ENCODE assay signal across 8 cellular contexts in the genomic region with DNA sequence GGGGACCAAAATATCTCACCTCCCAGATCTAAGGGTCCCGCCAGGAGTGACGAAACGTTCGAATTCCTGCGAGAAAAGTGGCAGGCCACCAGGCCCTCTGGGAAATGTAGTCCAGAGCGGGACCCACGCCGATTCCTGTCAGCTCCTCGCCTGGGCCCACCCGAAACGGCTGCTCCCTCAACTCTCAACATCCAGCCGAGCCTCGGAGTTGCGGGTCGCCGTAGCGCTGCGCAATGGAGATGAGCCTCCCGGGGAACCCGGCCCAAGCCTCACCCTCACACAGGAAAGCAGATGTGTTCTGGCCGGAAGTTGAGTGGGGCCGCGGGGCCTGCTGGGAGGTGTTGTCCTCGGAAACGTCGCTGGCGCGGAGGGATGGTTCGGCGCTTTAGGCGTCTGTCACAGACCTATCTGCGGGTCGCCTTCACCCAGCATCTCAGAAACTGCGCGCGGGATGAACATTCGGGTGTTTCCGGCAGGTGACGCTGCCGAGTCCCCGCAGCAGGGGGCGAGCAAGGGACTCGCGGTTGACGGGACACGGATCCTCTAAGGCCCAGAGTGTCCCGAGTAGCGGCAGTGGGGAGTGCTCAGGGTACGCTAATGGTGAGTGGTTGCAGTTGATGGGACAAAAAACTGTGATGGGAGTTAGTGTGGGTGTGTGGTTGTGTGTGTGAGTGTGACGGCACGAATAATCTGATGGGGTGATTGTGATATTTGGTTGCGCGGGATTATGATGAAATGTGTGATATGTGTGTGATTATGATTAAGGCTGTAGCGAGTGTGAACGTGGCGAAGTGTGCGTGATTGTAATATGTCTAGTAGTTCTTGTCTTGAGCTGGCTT. TPM values are rescaled to one million over a fixed set of nuclear protein-coding genes. Genes with fewer than 3 reads are reported as not detected.
DNase-seq lines count a peak whose midpoint lies in the region; ATAC-seq and TF ChIP-seq lines count a peak whose summit lies in the region.

A gene (plus strand): TSS at position 341 of the 839 bp plus-strand sequence. CDS start 6,439 bp downstream, outside the sequence.
A gene (minus strand): TSS at position 300 of the 839 bp plus-strand sequence. CDS start 1,124 bp downstream, outside the sequence.

- H3K27ac Mint-ChIP-seq in CD4-positive, alpha-beta memory T cell: peak within 1 kb of the TSS; percentile 81 to 97 (median 96)
- H3K27ac Mint-ChIP-seq in nephron: peak within 1 kb of the TSS; percentile 88 to 93 (median 92)

- TF ChIP-seq POLR2A in Peyer's patch (IDR thresholded peaks at IDR 0.05): no peak

- TF ChIP-seq CTCF in Peyer's patch (IDR thresholded peaks at IDR 0.05) (peak; percentile 25 to 55 (median 48)), nephron (IDR thresholded peaks at IDR 0.05; ENCODE audit: unreplicated experiment in 3 of 3) (peak; percentile 49 to 68 (median 60))

- ATAC-seq in GM19455 (IDR thresholded peaks at IDR 0.05; ENCODE audit: unreplicated experiment): peak; percentile 64

- H3K27ac ChIP-seq in CD4-positive, alpha-beta memory T cell (ENCODE audit: low read depth, low read length): peak within 1 kb of the TSS; percentile 93
- peak within 1 kb of the TSS; percentile 89 to 93 (median 92) for H3K27ac ChIP-seq in Peyer's patch

- peak within 1 kb of the TSS; percentile 60 to 88 for H3K4me3 ChIP-seq in CD4-positive, alpha-beta memory T cell (ENCODE audit: low read length in 2 of 2)
- peak within 1 kb of the TSS; percentile 66 to 86 (median 81) for H3K4me3 ChIP-seq in Peyer's patch

- no peaks in the 10 kb centered on the region for H3K27me3 Mint-ChIP-seq in CD4-positive, alpha-beta memory T cell
- H3K27me3 Mint-ChIP-seq in nephron (ENCODE audit: low read depth): no peaks in the 10 kb centered on the region

- peaks cover 60 to 66% of the 10 kb centered on the region in 2 donors for H3K36me3 Mint-ChIP-seq in CD4-positive, alpha-beta memory T cell
- peaks cover 93% of the 10 kb centered on the region for H3K36me3 Mint-ChIP-seq in nephron (ENCODE audit: low read depth)

- peak; percentile 92 to 98 (median 95) for DNase-seq in CD4-positive, alpha-beta memory T cell
- DNase-seq in HS-5 (ENCODE audit: low read depth): peak; percentile 56
- DNase-seq in Peyer's patch: peak; percentile 89 to 95 (median 91)
- peak; percentile 87 for DNase-seq in activated gamma-delta T cell (lab: John Stamatoyannopoulos, UW)
- peak; percentile 72 for DNase-seq in fibroblast of the conjunctiva (ENCODE audit: low read depth)
- DNase-seq in stimulated activated naive CD4-positive, alpha-beta T cell treated with Interleukin-2 at 50 U/mL for 16 hours (lab: John Stamatoyannopoulos, UW): peak; percentile 94

- peak within 1 kb of the TSS; percentile 84 to 97 (median 94) for H3K4me3 Mint-ChIP-seq in CD4-positive, alpha-beta memory T cell
- H3K4me3 Mint-ChIP-seq in nephron: peak within 1 kb of the TSS; percentile 92 to 96 (median 95)

- no peaks in the 10 kb centered on the region for H3K27me3 ChIP-seq in CD4-positive, alpha-beta memory T cell (ENCODE audit: insufficient read depth, low read length)
- H3K27me3 ChIP-seq in Peyer's patch: no peaks in the 10 kb centered on the region

- H3K4me1 ChIP-seq in CD4-positive, alpha-beta memory T cell (ENCODE audit: insufficient read depth, low read length): peaks cover 14% of the 10 kb centered on the region
- peaks cover 0 to 11% (median 4%) of the 10 kb centered on the region in 4 donors for H3K4me1 ChIP-seq in Peyer's patch

- intact Hi-C loops in CD4-positive, alpha-beta memory T cell (cut with micrococcal nuclease): loop anchor here (1.0 to 2.0 kb wide), 14 partner anchors 57 to 551 kb away; a partner anchor contains a TSS

- peaks cover 0 to 32% (median 13%) of the 10 kb centered on the region in 8 donors for H3K9me3 Mint-ChIP-seq in CD4-positive, alpha-beta memory T cell
- peaks cover 62% of the 10 kb centered on the region for H3K9me3 Mint-ChIP-seq in nephron

- H3K9me3 ChIP-seq in CD4-positive, alpha-beta memory T cell (ENCODE audit: control insufficient read depth in 1 of 2, low read length in 2 of 2): no peaks in the 10 kb centered on the region
- peaks cover 0 to 3% (median 0%) of the 10 kb centered on the region in 4 donors for H3K9me3 ChIP-seq in Peyer's patch

- H3K4me1 Mint-ChIP-seq in CD4-positive, alpha-beta memory T cell: peaks cover 19 to 39% (median 28%) of the 10 kb centered on the region in 4 donors
- H3K4me1 Mint-ChIP-seq in nephron: peaks cover 13% of the 10 kb centered on the region

- CTCF ChIA-PET in CD4-positive, alpha-beta memory T cell (lab: Charles Lee; ENCODE audit: partially characterized antibody): interaction anchor here (0.8 to 0.9 kb wide), 2 partner anchors 16 to 57 kb away, joined by 3 to 5 read pairs; no protein-coding TSS in a partner anchor

- H3K36me3 ChIP-seq in CD4-positive, alpha-beta memory T cell (ENCODE audit: insufficient read depth, low read length): peaks cover 16% of the 10 kb centered on the region
- peaks cover 0 to 31% (median 0%) of the 10 kb centered on the region in 3 donors for H3K36me3 ChIP-seq in Peyer's patch

- POLR2A ChIA-PET in CD4-positive, alpha-beta memory T cell (lab: Charles Lee; ENCODE audit: partially characterized antibody): interaction anchor here (0.6 to 1.2 kb wide), 12 partner anchors 66 to 990 kb away, joined by 3 to 15 read pairs (median 4); a partner anchor contains a TSS

RNA-seq across cellular contexts. Expression of the first gene that starts in this region (rescaled TPM):
- total RNA-seq in CD4-positive, alpha-beta memory T cell: 10 to 100 TPM; 18.8 to 20.3 TPM
- 10 to 100 TPM in 1 of 2 donors, 1 to 10 TPM in 1; 7.6 to 11.1 TPM for polyA plus RNA-seq in CD4-positive, alpha-beta memory T cell
- 10 to 100 TPM in 1 of 4 donors, 1 to 10 TPM in 3; 2.7 to 17.3 (median 3.7) TPM for total RNA-seq in Peyer's patch

RNA-seq across cellular contexts. Expression of the second gene that starts in this region (rescaled TPM):
- 1 to 10 TPM; 8.5 to 9.8 TPM for total RNA-seq in CD4-positive, alpha-beta memory T cell
- polyA plus RNA-seq in CD4-positive, alpha-beta memory T cell: 1 to 10 TPM; 2.0 to 4.0 TPM
- total RNA-seq in Peyer's patch: 1 to 10 TPM; 1.1 to 2.0 (median 1.8) TPM

Comparison
In these comparisons a context has a peak if more than half of its experiments do, and no peak if none do; other contexts are left out.
1. Peak in every context shown above with its lines: DNase-seq, ATAC-seq, H3K4me3 ChIP-seq and H3K27ac ChIP-seq.